Comparison of ENCODE assay signal across 15 cellular contexts in the genomic region with DNA sequence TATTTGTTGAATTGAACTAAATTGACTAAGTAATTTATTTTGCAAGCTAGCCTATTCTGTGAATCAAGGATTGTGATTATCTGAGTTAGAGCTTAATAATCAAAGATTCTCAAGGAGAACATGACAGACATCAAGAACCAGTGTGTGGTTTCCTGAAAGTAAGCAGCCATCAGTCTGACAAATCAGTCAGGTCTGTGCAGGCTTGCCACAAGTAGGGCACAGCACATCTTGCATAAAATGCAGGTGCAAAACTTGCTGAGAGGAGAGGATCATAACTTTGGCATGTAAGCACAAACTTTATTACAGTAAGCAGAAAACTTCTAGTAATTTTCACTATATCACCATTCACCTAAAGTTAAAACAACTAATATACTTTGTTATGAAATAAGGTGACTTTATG. TPM values are rescaled to one million over a fixed set of nuclear protein-coding genes. Genes with fewer than 3 reads are reported as not detected.
DNase-seq lines count a peak whose midpoint lies in the region; ATAC-seq lines count a peak whose summit lies in the region.
"Had no signal": no experiment of that assay in that cellular context is flagged by ENCODE, and none has a peak within 500 bp of the region (broad histone marks: within the 10 kb centered on the region; RNA-seq: fewer than 3 reads in every experiment).

No MANE protein-coding gene starts in this region.

- CTCF ChIA-PET in activated CD4-positive, alpha-beta memory T cell treated with anti-CD3 and anti-CD28 coated beads, Interleukin-2, amount 10 ng/mL, durations not matched to agents 7 days and 5 days (lab: Charles Lee) = interaction anchor here (0.9 kb wide), 1 partner anchor 26 kb away, joined by 3 read pairs; no protein-coding TSS in a partner anchor

- no peak for ATAC-seq in HG03520 (IDR thresholded peaks at IDR 0.05; ENCODE audit: unreplicated experiment)
- ATAC-seq: left colon had no signal

- no peaks in the 10 kb centered on the region for H3K36me3 Mint-ChIP-seq in activated CD4-positive, alpha-beta memory T cell treated with anti-CD3 and anti-CD28 coated beads, Interleukin-2, amount 10 ng/mL, durations not matched to agents 7 days and 5 days (ENCODE audit: low read depth)

- DNase-seq in activated gamma-delta T cell treated with Interleukin-2 at 50 U/mL for 16 hours (peak; percentile 13), activated gamma-delta T cell (lab: John Stamatoyannopoulos, UW) (no peak), HPDE6-E6E7 (ENCODE audit: extremely low spot score) (peak; percentile 31), iris pigment epithelial cell (ENCODE audit: low read depth) (peak; percentile 66), DMS79 treated with DMSO at 0.1 percent for 48 hours (lab: John Stamatoyannopoulos, UW) (no peak), NCI-H1105 treated with DMSO at 0.1 percent for 48 hours (lab: John Stamatoyannopoulos, UW) (no peak)
- peak; percentile 41 for DNase-seq in activated CD4-positive, alpha-beta memory T cell treated with anti-CD3 and anti-CD28 coated beads, Interleukin-2, amount 10 ng/mL, durations not matched to agents 7 days and 5 days
- DNase-seq: activated B cell treated with CpG ODN at 0.5 μM for 24 hours; left colon; NK-92 treated with Interleukin-12 subunit alpha and Interleukin-12 subunit beta, amount 100 ng/mL, for 24 hours; SK-N-SH; transverse colon had no signal

- peaks cover 34% of the 10 kb centered on the region for H3K4me1 Mint-ChIP-seq in activated CD4-positive, alpha-beta memory T cell treated with anti-CD3 and anti-CD28 coated beads, Interleukin-2, amount 10 ng/mL, durations not matched to agents 7 days and 5 days

- peaks cover under 1% of the 10 kb centered on the region for H3K9me3 Mint-ChIP-seq in activated CD4-positive, alpha-beta memory T cell treated with anti-CD3 and anti-CD28 coated beads, Interleukin-2, amount 10 ng/mL, durations not matched to agents 7 days and 5 days
- H3K9me3 Mint-ChIP-seq: activated B cell treated with CpG ODN at 0.5 μM for 24 hours had no signal

- POLR2A ChIA-PET in activated CD4-positive, alpha-beta memory T cell treated with anti-CD3 and anti-CD28 coated beads, Interleukin-2, amount 10 ng/mL, durations not matched to agents 7 days and 5 days (lab: Charles Lee) = interaction anchor here (1.0 to 1.6 kb wide), 2 partner anchors 11 to 65 kb away, joined by 3 to 5 read pairs; no protein-coding TSS in a partner anchor

- H3K27ac Mint-ChIP-seq in activated CD4-positive, alpha-beta memory T cell treated with anti-CD3 and anti-CD28 coated beads, Interleukin-2, amount 10 ng/mL, durations not matched to agents 7 days and 5 days = peak overlapping the region; percentile 53
- H3K27ac Mint-ChIP-seq: activated B cell treated with CpG ODN at 0.5 μM for 24 hours; activated naive CD4-positive, alpha-beta T cell treated with anti-CD3 and anti-CD28 coated beads, Interleukin-2, amount 50 U/mL, for 72 hours had no signal

- H3K27me3 Mint-ChIP-seq in activated CD4-positive, alpha-beta memory T cell treated with anti-CD3 and anti-CD28 coated beads, Interleukin-2, amount 10 ng/mL, durations not matched to agents 7 days and 5 days = no peaks in the 10 kb centered on the region
- H3K27me3 Mint-ChIP-seq: activated B cell treated with CpG ODN at 0.5 μM for 24 hours had no signal

- no peak overlapping the region for H3K4me3 Mint-ChIP-seq in activated CD4-positive, alpha-beta memory T cell treated with anti-CD3 and anti-CD28 coated beads, Interleukin-2, amount 10 ng/mL, durations not matched to agents 7 days and 5 days
- H3K4me3 Mint-ChIP-seq: activated B cell treated with CpG ODN at 0.5 μM for 24 hours had no signal

RNA-seq across cellular contexts. Expression of gene FAM241A, which starts 22.5 kb away (rescaled TPM):
- 1 to 10 TPM; 1.2 to 1.4 TPM for total RNA-seq in activated CD4-positive, alpha-beta memory T cell treated with anti-CD3 and anti-CD28 coated beads, Interleukin-2, amount 10 ng/mL, durations not matched to agents 7 days and 5 days
- total RNA-seq: M059J had no signal

Comparison
In these comparisons a context has a peak if more than half of its experiments do, and no peak if none do; other contexts are left out.
1. DNase-seq: peak in activated gamma-delta T cell treated with Interleukin-2 at 50 U/mL for 16 hours (single experiment), HPDE6-E6E7 (single experiment), activated CD4-positive, alpha-beta memory T cell treated with anti-CD3 and anti-CD28 coated beads, Interleukin-2, amount 10 ng/mL, durations not matched to agents 7 days and 5 days (single experiment) and iris pigment epithelial cell (single experiment); none in activated gamma-delta T cell (single experiment), DMS79 treated with DMSO at 0.1 percent for 48 hours (single experiment) and NCI-H1105 treated with DMSO at 0.1 percent for 48 hours (single experiment).